In genomic region chr19:54029930-54030490, GRCh38 we compare ENCODE assay signal across 1 cellular context.
TF ChIP-seq lines count a peak whose summit lies in the region.

No MANE protein-coding gene starts in this region.

TF ChIP-seq in GM12878, 131 proteins besides CTCF, POLR2A, EP300 and RAD21 (continued from another document):
- TF ChIP-seq CEBPB (IDR thresholded peaks at IDR 0.05; ENCODE audit: borderline replicate concordance in 1 of 2, low read depth in 2 of 2, low read length in 2 of 2) (no peak), KAT2A (conservative IDR thresholded peaks at IDR 0.05; ENCODE audit: control insufficient read depth, low read depth, low read length) (no peak)
